Comparison of ENCODE assay signal across 25 cellular contexts in genomic region chr2:118634876-118635275, GRCh38.
"Had no signal": no experiment of that assay in that cellular context is flagged by ENCODE, and none has a peak within 500 bp of the region (broad histone marks: within the 10 kb centered on the region; RNA-seq: fewer than 3 reads in every experiment).

No MANE protein-coding gene starts in this region.

- H3K27ac ChIP-seq: SJSA1 had no signal

- ATAC-seq: activated naive CD4-positive, alpha-beta T cell treated with anti-CD3 and anti-CD28 coated beads, Interleukin-2, amount 50 U/mL, for 72 hours; activated T-cell treated with anti-CD3 and anti-CD28 coated beads, Interleukin-2, amount 50 U/mL, for 4 hours; K562; Panc1 had no signal

- H3K27ac Mint-ChIP-seq: activated CD4-positive, alpha-beta memory T cell treated with anti-CD3 and anti-CD28 coated beads for 36 hours; activated naive CD4-positive, alpha-beta T cell treated with anti-CD3 and anti-CD28 coated beads for 36 hours; activated naive CD4-positive, alpha-beta T cell treated with anti-CD3 and anti-CD28 coated beads, Interleukin-2, amount 50 U/mL, for 72 hours; activated T-helper 1 cell treated with anti-CD3 and anti-CD28 coated beads, Interleukin-12 subunit alpha, Interleukin-12 subunit beta, Interleukin-2, Interleukin-4 antibody, amounts not matched to agents 30 ng/mL and 10 ng/mL and 1 ng/mL, durations not matched to agents 14 hours and 24 hours and 36 hours; brain; T-helper 1 cell treated with Interleukin-12 subunit alpha and Interleukin-12 subunit beta and Interleukin-4 antibody, amounts not matched to agents 30 μg/mL and 1 μg/mL, for 36 hours; T-helper 2 cell treated with Interferon-gamma antibody and Interleukin-4, amounts not matched to agents 5 μg/mL and 100 μg/mL, for 36 hours had no signal

- H3K4me3 Mint-ChIP-seq: activated CD4-positive, alpha-beta memory T cell treated with anti-CD3 and anti-CD28 coated beads for 36 hours; activated naive CD4-positive, alpha-beta T cell treated with anti-CD3 and anti-CD28 coated beads for 36 hours; activated T-cell treated with anti-CD3 and anti-CD28 coated beads, Interleukin-2, amount 50 U/mL, for 4 hours; activated T-helper 1 cell treated with anti-CD3 and anti-CD28 coated beads, Interleukin-12 subunit alpha, Interleukin-12 subunit beta, Interleukin-2, Interleukin-4 antibody, amounts not matched to agents 30 ng/mL and 10 ng/mL and 1 ng/mL, durations not matched to agents 14 hours and 24 hours and 36 hours; brain; T-helper 1 cell treated with Interleukin-12 subunit alpha and Interleukin-12 subunit beta and Interleukin-4 antibody, amounts not matched to agents 30 μg/mL and 1 μg/mL, for 36 hours; T-helper 2 cell treated with Interferon-gamma antibody and Interleukin-4, amounts not matched to agents 5 μg/mL and 100 μg/mL, for 36 hours had no signal

- H3K9me3 Mint-ChIP-seq: activated T-cell treated with anti-CD3 and anti-CD28 coated beads, Interleukin-2, amount 50 U/mL, for 4 hours; activated T-helper 1 cell treated with anti-CD3 and anti-CD28 coated beads, Interleukin-12 subunit alpha, Interleukin-12 subunit beta, Interleukin-2, Interleukin-4 antibody, amounts not matched to agents 30 ng/mL and 10 ng/mL and 1 ng/mL, durations not matched to agents 14 hours and 24 hours and 36 hours; T-helper 1 cell treated with Interleukin-12 subunit alpha and Interleukin-12 subunit beta and Interleukin-4 antibody, amounts not matched to agents 30 μg/mL and 1 μg/mL, for 36 hours; T-helper 2 cell treated with Interferon-gamma antibody and Interleukin-4, amounts not matched to agents 5 μg/mL and 100 μg/mL, for 36 hours had no signal

- H3K9me3 ChIP-seq: SJSA1, SK-N-SH had no signal

- H3K4me3 ChIP-seq: K562, SJSA1 had no signal

- DNase-seq: activated CD4-positive, alpha-beta memory T cell treated with anti-CD3 and anti-CD28 coated beads for 36 hours; activated CD4-positive, alpha-beta T cell treated with anti-CD3 and anti-CD28 coated beads, Interleukin-2, amount 50 U/mL, for 1 hour; activated CD8-positive, alpha-beta memory T cell treated with anti-CD3 and anti-CD28 coated beads, Interleukin-2, amount 50 U/mL, for 4 hours; activated gamma-delta T cell treated with Interleukin-2 at 50 U/mL for 16 hours; activated naive CD4-positive, alpha-beta T cell treated with anti-CD3 and anti-CD28 coated beads for 36 hours; activated T-cell treated with anti-CD3 and anti-CD28 coated beads for 4 hours; activated T-cell treated with anti-CD3 and anti-CD28 coated beads, Interleukin-2, amount 50 U/mL, for 4 hours; anterior cingulate cortex; caudate nucleus; cerebellar nuclear complex; NCI-H1092 treated with DMSO at 0.1 percent for 48 hours; NCI-H146; NCI-H1930; NCI-H2081 treated with DMSO at 0.1 percent for 48 hours; NCI-H2171; NCI-H2227 treated with DMSO at 0.1 percent for 48 hours; SK-N-SH had no signal

- H3K36me3 Mint-ChIP-seq: activated CD4-positive, alpha-beta memory T cell treated with anti-CD3 and anti-CD28 coated beads for 36 hours; activated naive CD4-positive, alpha-beta T cell treated with anti-CD3 and anti-CD28 coated beads, Interleukin-2, amount 50 U/mL, for 72 hours; brain had no signal

- H3K4me1 ChIP-seq: SJSA1 had no signal

- H3K36me3 ChIP-seq: SJSA1 had no signal

- H3K27me3 ChIP-seq: SJSA1 had no signal
